ENCODE assay signal across 27 cellular contexts in the genomic region with DNA sequence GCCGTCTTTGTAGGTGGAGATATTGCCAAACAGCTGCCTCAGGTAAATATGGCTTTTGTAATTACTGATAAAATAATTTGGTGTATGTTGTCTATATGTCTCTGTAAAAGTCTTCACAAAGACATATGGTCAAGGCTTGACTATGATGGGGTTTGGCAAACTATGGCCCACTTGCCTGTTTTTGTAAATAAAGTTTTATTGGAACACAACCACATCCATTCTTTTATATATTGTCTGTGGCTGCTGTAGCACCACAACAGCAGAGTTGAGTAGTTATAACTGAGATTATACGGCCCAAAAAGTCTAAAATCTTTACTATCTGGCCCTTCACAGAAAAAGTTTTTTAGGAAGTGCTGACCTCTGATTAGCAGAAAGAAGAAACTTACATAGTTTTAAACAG.
"Had no signal": no experiment of that assay in that cellular context is flagged by ENCODE, and none has a peak within 500 bp of the region (broad histone marks: within the 10 kb centered on the region; RNA-seq: fewer than 3 reads in every experiment).

No MANE protein-coding gene starts in this region.

- DNase-seq: stimulated activated CD4-positive, alpha-beta T cell treated with anti-CD3 and anti-CD28 coated beads, Interleukin-2, amount 100 ng/mL, for 48 hours; stimulated activated CD4-positive, alpha-beta T cell treated with anti-CD3 and anti-CD28 coated beads, Interleukin-4, amount 100 ng/mL, for 1 hour; stimulated activated CD4-positive, alpha-beta T cell treated with anti-CD3 and anti-CD28 coated beads, Interleukin-4, amount 100 ng/mL, for 24 hours; stimulated activated CD4-positive, alpha-beta T cell treated with anti-CD3 and anti-CD28 coated beads, Interleukin-4, amount 100 ng/mL, for 4 hours; stimulated activated CD8-positive, alpha-beta memory T cell treated with anti-CD3 and anti-CD28 coated beads, Interleukin-4, amount 100 ng/mL, for 48 hours; stimulated activated naive B cell treated with anti-CD40 and anti-IgM and Interleukin-4, amounts not matched to agents 10 μg/mL and 1 μg/mL and 100 μg/mL, for 72 hours; stimulated activated naive CD4-positive, alpha-beta T cell; stimulated activated naive CD4-positive, alpha-beta T cell treated with Interleukin-2 at 50 U/mL for 16 hours; stimulated activated naive CD8-positive, alpha-beta T cell treated with anti-CD3 and anti-CD28 coated beads, Interleukin-15, amount 100 ng/mL, for 72 hours; stimulated activated naive CD8-positive, alpha-beta T cell treated with anti-CD3 and anti-CD28 coated beads, Interleukin-15, Interleukin-2, amounts not matched to agents 100 U/mL and 50 U/mL, for 24 hours; stomach; substantia nigra; testis; thyroid gland; tibial artery; transverse colon; trophoblast cell; upper lobe of left lung; upper lobe of right lung; uterus had no signal

- H3K36me3 ChIP-seq: stomach, suprapubic skin, thoracic aorta, thyroid gland, tibial artery, tibial nerve, transverse colon, upper lobe of left lung, upper lobe of right lung, uterus, vagina had no signal

- H3K9me3 ChIP-seq: stomach, suprapubic skin, testis, thoracic aorta, thyroid gland, tibial artery, tibial nerve, transverse colon, upper lobe of left lung, upper lobe of right lung, uterus, vagina had no signal

- H3K27ac ChIP-seq: stomach, suprapubic skin, testis, thoracic aorta, thyroid gland, tibial artery, tibial nerve, transverse colon, upper lobe of left lung, upper lobe of right lung, uterus, vagina had no signal

- ATAC-seq: stimulated activated effector memory CD8-positive, alpha-beta T cell treated with anti-CD3 and anti-CD28 coated beads, Interleukin-12 subunit alpha, Interleukin-12 subunit beta, amount 100 ng/mL, for 72 hours; stimulated activated memory B cell treated with anti-CD40 and anti-IgM and Interleukin-4, amounts not matched to agents 10 μg/mL and 1 μg/mL and 100 μg/mL, for 72 hours; stimulated activated naive B cell treated with anti-CD40 and anti-IgM and Interleukin-4, amounts not matched to agents 10 μg/mL and 1 μg/mL and 100 μg/mL, for 72 hours; stimulated activated naive CD8-positive, alpha-beta T cell treated with anti-CD3 and anti-CD28 coated beads, Interleukin-15, amount 100 ng/mL, for 72 hours; stimulated activated naive CD8-positive, alpha-beta T cell treated with anti-CD3 and anti-CD28 coated beads, Interleukin-15, Interleukin-2, amounts not matched to agents 100 U/mL and 50 U/mL, for 24 hours; upper lobe of right lung had no signal

- H3K4me1 ChIP-seq: stomach, suprapubic skin, testis, thyroid gland, tibial artery, tibial nerve, transverse colon, upper lobe of left lung, upper lobe of right lung, uterus, vagina had no signal

- H3K4me3 ChIP-seq: stomach, suprapubic skin, testis, thoracic aorta, thyroid gland, tibial artery, tibial nerve, transverse colon, upper lobe of left lung, upper lobe of right lung, uterus, vagina had no signal

- FAIRE-seq: urothelium cell line had no signal

- H3K27me3 ChIP-seq: stomach, testis, thyroid gland, tibial artery, transverse colon, upper lobe of left lung, upper lobe of right lung, uterus, vagina had no signal
